Comparison of ENCODE assay signal across 1 cellular context in genomic region chr7:149782682-149783345, GRCh38.
TF ChIP-seq lines count a peak whose summit lies in the region.

No MANE protein-coding gene starts in this region.

TF ChIP-seq in HepG2, 621 proteins besides CTCF, POLR2A, EP300 and RAD21 (continued from another document):
- TF ChIP-seq, protein P1, sequence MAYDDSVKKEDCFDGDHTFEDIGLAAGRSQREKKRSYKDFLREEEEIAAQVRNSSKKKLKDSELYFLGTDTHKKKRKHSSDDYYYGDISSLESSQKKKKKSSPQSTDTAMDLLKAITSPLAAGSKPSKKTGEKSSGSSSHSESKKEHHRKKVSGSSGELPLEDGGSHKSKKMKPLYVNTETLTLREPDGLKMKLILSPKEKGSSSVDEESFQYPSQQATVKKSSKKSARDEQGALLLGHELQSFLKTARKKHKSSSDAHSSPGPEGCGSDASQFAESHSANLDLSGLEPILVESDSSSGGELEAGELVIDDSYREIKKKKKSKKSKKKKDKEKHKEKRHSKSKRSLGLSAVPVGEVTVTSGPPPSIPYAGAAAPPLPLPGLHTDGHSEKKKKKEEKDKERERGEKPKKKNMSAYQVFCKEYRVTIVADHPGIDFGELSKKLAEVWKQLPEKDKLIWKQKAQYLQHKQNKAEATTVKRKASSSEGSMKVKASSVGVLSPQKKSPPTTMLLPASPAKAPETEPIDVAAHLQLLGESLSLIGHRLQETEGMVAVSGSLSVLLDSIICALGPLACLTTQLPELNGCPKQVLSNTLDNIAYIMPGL (CRISPR knock-in tag; IDR thresholded peaks at IDR 0.05; ENCODE audit: borderline replicate concordance in 1 of 2, low read depth in 1 of 2) = no peak
- TF ChIP-seq ZNF619 (CRISPR knock-in tag; IDR thresholded peaks at IDR 0.05) (no peak), ZNF724P (CRISPR knock-in tag; IDR thresholded peaks at IDR 0.05; ENCODE audit: borderline replicate concordance) (no peak), FOXC1 (CRISPR knock-in tag; IDR thresholded peaks at IDR 0.05; ENCODE audit: borderline replicate concordance) (no peak), ZNF780A (CRISPR knock-in tag; IDR thresholded peaks at IDR 0.05) (no peak), KLF16 (CRISPR knock-in tag; IDR thresholded peaks at IDR 0.05) (no peak), ZNF605 (CRISPR knock-in tag; IDR thresholded peaks at IDR 0.05) (no peak), PLRG1 (conservative IDR thresholded peaks at IDR 0.05) (no peak), GZF1 (CRISPR knock-in tag; IDR thresholded peaks at IDR 0.05) (no peak), SMC3 (IDR thresholded peaks at IDR 0.05; ENCODE audit: low read length) (no peak)
